Comparison of ENCODE assay signal across 8 cellular contexts in the genomic region with DNA sequence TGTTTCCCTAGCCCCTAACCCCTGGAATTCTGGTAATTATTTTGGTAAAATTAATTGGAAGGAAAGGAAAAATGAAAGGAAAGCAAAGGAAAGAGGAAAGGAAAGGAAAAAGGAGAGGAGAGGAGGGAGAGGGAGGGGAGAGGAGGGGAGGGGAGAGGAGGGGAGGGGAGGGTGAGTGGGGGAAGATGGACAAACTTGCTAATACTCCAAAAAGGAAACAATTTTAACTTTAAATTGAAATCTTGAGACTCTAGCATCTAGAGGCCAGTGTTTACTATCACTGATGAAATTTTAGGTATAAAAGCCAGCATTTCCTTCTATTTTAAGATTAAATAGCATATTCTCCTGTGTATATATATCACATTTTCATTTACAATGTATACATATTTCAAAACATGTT.
"Had no signal": no experiment of that assay in that cellular context is flagged by ENCODE, and none has a peak within 500 bp of the region (broad histone marks: within the 10 kb centered on the region; RNA-seq: fewer than 3 reads in every experiment).

No MANE protein-coding gene starts in this region.

- FAIRE-seq: G401.6, GM12878, GM12891, GM12892, GM18507, GM19239 had no signal

- DNase-seq: GDM1, GF-D8 had no signal

- H3K4me3 ChIP-seq: GM12878 had no signal

- ATAC-seq: GM12878 had no signal
